1 cellular context compared by ENCODE assay signal in genomic region chr16:11612110-11612981, GRCh38.
TF ChIP-seq lines count a peak whose summit lies in the region.

No MANE protein-coding gene starts in this region.

TF ChIP-seq in HepG2, 621 proteins besides CTCF, POLR2A, EP300 and RAD21 (continued from another document and continues in another):
- TF ChIP-seq NFAT5 (CRISPR knock-in tag; IDR thresholded peaks at IDR 0.05) = peak; percentile 98
- TF ChIP-seq NBN (conservative IDR thresholded peaks at IDR 0.05) = no peak
- TF ChIP-seq KLF13 (CRISPR knock-in tag; IDR thresholded peaks at IDR 0.05) = no peak
- TF ChIP-seq HDAC2 (CRISPR knock-in tag; IDR thresholded peaks at IDR 0.05) = peak; percentile 93
- peak; percentile 61; the same call in 1 of the 2 replicates for TF ChIP-seq DPF2 (CRISPR knock-in tag; IDR thresholded peaks at IDR 0.05; ENCODE audit: borderline replicate concordance, low read depth)
- TF ChIP-seq ZGPAT (CRISPR knock-in tag; IDR thresholded peaks at IDR 0.05) = peak; percentile 97
- TF ChIP-seq PITX1 (CRISPR knock-in tag; IDR thresholded peaks at IDR 0.05) = peak; percentile 92
- peak; percentile 94 for TF ChIP-seq MED1 (CRISPR knock-in tag; IDR thresholded peaks at IDR 0.05)
- no peak for TF ChIP-seq SMARCC2 (IDR thresholded peaks at IDR 0.05)
- TF ChIP-seq ZNF512B (CRISPR knock-in tag; IDR thresholded peaks at IDR 0.05; ENCODE audit: borderline replicate concordance) = peak; percentile 83; the same call in 1 of the 2 replicates
- no peak for TF ChIP-seq ZBTB2 (CRISPR knock-in tag; IDR thresholded peaks at IDR 0.05; ENCODE audit: low read depth)
- TF ChIP-seq ZNF263 (CRISPR knock-in tag; IDR thresholded peaks at IDR 0.05) = peak; percentile 75; the same call in 1 of the 2 replicates
- TF ChIP-seq NFIC (IDR thresholded peaks at IDR 0.05; ENCODE audit: low read length) = peak; percentile 18; the same call in 1 of the 2 replicates
- TF ChIP-seq BCLAF1 (IDR thresholded peaks at IDR 0.05) = no peak
- TF ChIP-seq JARID2 (CRISPR knock-in tag; IDR thresholded peaks at IDR 0.05; ENCODE audit: insufficient replicate concordance) = peak; percentile 56
- TF ChIP-seq KAT2B (IDR thresholded peaks at IDR 0.05; ENCODE audit: borderline replicate concordance, low read depth, low read length) = no peak
- TF ChIP-seq ZNF563 (CRISPR knock-in tag; IDR thresholded peaks at IDR 0.05) = peak; percentile 99
- peak; percentile 74 for TF ChIP-seq ZBTB21 (CRISPR knock-in tag; IDR thresholded peaks at IDR 0.05)
- peak; percentile 98 for TF ChIP-seq RNF219 (CRISPR knock-in tag; IDR thresholded peaks at IDR 0.05)
- TF ChIP-seq DR1 (CRISPR knock-in tag; IDR thresholded peaks at IDR 0.05) = peak; percentile 17; the same call in 1 of the 2 replicates
- TF ChIP-seq STAT5B (CRISPR knock-in tag; IDR thresholded peaks at IDR 0.05) = peak; percentile 85; the same call in 1 of the 2 replicates
- TF ChIP-seq TBX3 (IDR thresholded peaks at IDR 0.05; ENCODE audit: borderline replicate concordance) = peak; percentile 8; the same call in 1 of the 2 replicates
- TF ChIP-seq RFX3 (CRISPR knock-in tag; IDR thresholded peaks at IDR 0.05) = peak; percentile 63
- TF ChIP-seq NONO (IDR thresholded peaks at IDR 0.05) = no peak
- TF ChIP-seq NONO (CRISPR knock-in tag; conservative IDR thresholded peaks at IDR 0.05) = no peak; the same call in 1 of the 2 replicates
- peak; percentile 58 for TF ChIP-seq ZMYM2 (CRISPR knock-in tag; IDR thresholded peaks at IDR 0.05)
- peak; percentile 90 for TF ChIP-seq ARID4A (CRISPR knock-in tag; IDR thresholded peaks at IDR 0.05; ENCODE audit: borderline replicate concordance)
- no peak for TF ChIP-seq ZNF652 (CRISPR knock-in tag; IDR thresholded peaks at IDR 0.05; ENCODE audit: borderline replicate concordance, low read depth)
- no peak for TF ChIP-seq PBX3 (CRISPR knock-in tag; IDR thresholded peaks at IDR 0.05; ENCODE audit: borderline replicate concordance)
- TF ChIP-seq BHLHE40 (IDR thresholded peaks at IDR 0.05; ENCODE audit: low read length) = peak; percentile 99
- TF ChIP-seq ZNF136 (CRISPR knock-in tag; IDR thresholded peaks at IDR 0.05; ENCODE audit: low read depth) = peak; percentile 99; the same call in 1 of the 2 replicates
- no peak for TF ChIP-seq PLSCR1 (CRISPR knock-in tag; IDR thresholded peaks at IDR 0.05; ENCODE audit: borderline replicate concordance)
- no peak for TF ChIP-seq GTF2F1 (IDR thresholded peaks at IDR 0.05; ENCODE audit: low read length)
